ENCODE assay signal across 8 cellular contexts in genomic region chr1:155250633-155251449, GRCh38. TPM values are rescaled to one million over a fixed set of nuclear protein-coding genes. Genes with fewer than 3 reads are reported as not detected.
A peak's percentile ranks its signal among the peaks of the same experiment; 100 is the strongest.
DNase-seq lines count a peak whose midpoint lies in the region; TF ChIP-seq lines count a peak whose summit lies in the region.

No MANE protein-coding gene starts in this region.

- peak overlapping the region; percentile 14 for H3K27ac Mint-ChIP-seq in neural progenitor cell

- H3K4me3 Mint-ChIP-seq in neural progenitor cell: peak overlapping the region; percentile 48

- no peaks in the 10 kb centered on the region; the same call in 1 of the 2 replicates for H3K36me3 ChIP-seq in ES-I3 (ENCODE audit: insufficient read depth, low read length)
- no peaks in the 10 kb centered on the region for H3K36me3 ChIP-seq in Loucy (ENCODE audit: insufficient read depth, low read length)
- no peaks in the 10 kb centered on the region for H3K36me3 ChIP-seq in neural progenitor cell

- H3K27me3 ChIP-seq in Loucy (ENCODE audit: insufficient read depth, low read length, poor library complexity, severe bottlenecking): no peaks in the 10 kb centered on the region
- no peaks in the 10 kb centered on the region for H3K27me3 ChIP-seq in neural progenitor cell

- H3K9me3 Mint-ChIP-seq in neural progenitor cell: no peaks in the 10 kb centered on the region

- no peaks in the 10 kb centered on the region for H3K9me2 ChIP-seq in Loucy (replicated peaks; ENCODE audit: low read depth, low read length)

- peaks cover 10% of the 10 kb centered on the region for H3K27me3 Mint-ChIP-seq in neural progenitor cell (ENCODE audit: insufficient read depth, low read depth)

- DNase-seq in GOT3 (lab: John Stamatoyannopoulos, UW) (peak; percentile 65), fibroblast of the conjunctiva (ENCODE audit: low read depth) (peak; percentile 84), neural progenitor cell (ENCODE audit: low spot score) (peak; percentile 98), stromal cell of bone marrow (ENCODE audit: low read depth) (peak; percentile 80)
- DNase-seq in activated effector memory CD4-positive, alpha-beta T cell treated with Interleukin-2 at 50 U/mL for 16 hours: peak; percentile 89

- TF ChIP-seq POLR2A in Raji (IDR thresholded peaks at IDR 0.05; ENCODE audit: insufficient read depth, low read depth, low read length): peak; percentile 37; the same call in 1 of the 2 replicates

- H3K4me2 ChIP-seq in Loucy (ENCODE audit: low read depth, low read length, poor library complexity, severe bottlenecking): peak overlapping the region; percentile 76
- peak overlapping the region; percentile 74 for H3K4me2 ChIP-seq in neural progenitor cell

- H3K9ac ChIP-seq in ES-I3 (ENCODE audit: low read depth, low read length) (peak overlapping the region; percentile 74; the same call in 1 of the 2 replicates), Loucy (ENCODE audit: low read depth, low read length, poor library complexity, severe bottlenecking) (peak overlapping the region; percentile 55), neural progenitor cell (no peak overlapping the region)

- peak overlapping the region; percentile 83 for H2AFZ ChIP-seq in Loucy (ENCODE audit: low read length)
- H2AFZ ChIP-seq in neural progenitor cell (replicated peaks): peak overlapping the region; percentile 50

- no peaks in the 10 kb centered on the region for H3K9me3 ChIP-seq in ES-I3 (ENCODE audit: control insufficient read depth, insufficient read depth, low read length)
- H3K9me3 ChIP-seq in Loucy (ENCODE audit: insufficient read depth, low read depth, low read length): no peaks in the 10 kb centered on the region
- H3K9me3 ChIP-seq in neural progenitor cell (ENCODE audit: low read depth): no peaks in the 10 kb centered on the region

- peaks cover 9% of the 10 kb centered on the region; the same call in 1 of the 2 replicates for H3K79me2 ChIP-seq in Loucy (ENCODE audit: insufficient read depth, low read length)
- peaks cover 11% of the 10 kb centered on the region for H3K79me2 ChIP-seq in neural progenitor cell (ENCODE audit: low read depth)

- H4K20me1 ChIP-seq in Loucy (ENCODE audit: insufficient read depth, low read length, poor library complexity, severe bottlenecking) (no peaks in the 10 kb centered on the region), neural progenitor cell (ENCODE audit: low read depth) (no peaks in the 10 kb centered on the region)

- H3F3A ChIP-seq in Loucy (ENCODE audit: low read depth) (no peaks in the 10 kb centered on the region), neural progenitor cell (ENCODE audit: low read depth) (peaks cover 32% of the 10 kb centered on the region)

- H3K36me3 Mint-ChIP-seq in neural progenitor cell: peaks cover 10% of the 10 kb centered on the region

- H3K4me1 ChIP-seq in ES-I3 (ENCODE audit: insufficient read depth, low read length) (peaks cover 3% of the 10 kb centered on the region; the same call in 1 of the 2 replicates), Loucy (ENCODE audit: insufficient read depth, low read length, poor library complexity, severe bottlenecking) (peaks cover 26% of the 10 kb centered on the region), neural progenitor cell (peaks cover 19% of the 10 kb centered on the region)

- no peak overlapping the region for H3K27ac ChIP-seq in neural progenitor cell

- H3K4me1 Mint-ChIP-seq in neural progenitor cell: peaks cover 32% of the 10 kb centered on the region

- H3K4me3 ChIP-seq in Loucy (ENCODE audit: low read length, poor library complexity, severe bottlenecking): peak overlapping the region; percentile 71
- H3K4me3 ChIP-seq in neural progenitor cell: peak overlapping the region; percentile 47

- TF ChIP-seq CTCF in Loucy (conservative IDR thresholded peaks at IDR 0.05; ENCODE audit: low read length) (peak; percentile 100), neural progenitor cell (IDR thresholded peaks at IDR 0.05) (peak; percentile 99)

RNA-seq across cellular contexts. Expression of gene ENTREP3, which starts 4.4 kb away (rescaled TPM):
- 4.8 and 14.9 TPM in 2 replicates for total RNA-seq in neural progenitor cell (ENCODE audit: low replicate concordance)

RNA-seq across cellular contexts. Expression of gene SCAMP3, which starts 11.3 kb away (rescaled TPM):
- 21.8 and 44.8 TPM in 2 replicates for total RNA-seq in neural progenitor cell (ENCODE audit: low replicate concordance)

RNA-seq across cellular contexts. Expression of gene CLK2, which starts 22.5 kb away (rescaled TPM):
- total RNA-seq in neural progenitor cell (ENCODE audit: low replicate concordance): 41.7 and 62.2 TPM in 2 replicates

RNA-seq across cellular contexts. Expression of gene HCN3, which starts 26.4 kb away (rescaled TPM):
- 1.9 and 5.9 TPM in 2 replicates for total RNA-seq in neural progenitor cell (ENCODE audit: low replicate concordance)

RNA-seq across cellular contexts. Expression of gene MTX1, which starts 42.3 kb away (rescaled TPM):
- 25.6 and 46.5 TPM in 2 replicates for total RNA-seq in neural progenitor cell (ENCODE audit: low replicate concordance)
